Comparison of ENCODE assay signal across 20 cellular contexts in genomic region chr7:74395745-74396311, GRCh38.
"Had no signal": no experiment of that assay in that cellular context is flagged by ENCODE, and none has a peak within 500 bp of the region (broad histone marks: within the 10 kb centered on the region; RNA-seq: fewer than 3 reads in every experiment).

No MANE protein-coding gene starts in this region.

- H3K27me3 Mint-ChIP-seq: naive B cell; stimulated activated naive B cell treated with anti-CD40 and anti-IgM and Interleukin-4, amounts not matched to agents 10 μg/mL and 1 μg/mL and 100 μg/mL, for 72 hours; stimulated activated naive CD8-positive, alpha-beta T cell treated with anti-CD3 and anti-CD28 coated beads, Interleukin-15, amount 100 ng/mL, for 72 hours had no signal

- H2AFZ ChIP-seq: parathyroid adenoma had no signal

- H3K4me1 Mint-ChIP-seq: nephron; stimulated activated naive CD8-positive, alpha-beta T cell treated with anti-CD3 and anti-CD28 coated beads, Interleukin-15, amount 100 ng/mL, for 72 hours had no signal

- H3K27ac ChIP-seq: colonic mucosa, heart left ventricle, parathyroid adenoma, psoas muscle, right lobe of liver, spleen, thoracic aorta, transverse colon had no signal

- H3K9me3 Mint-ChIP-seq: nephron; stimulated activated naive B cell treated with anti-CD40 and anti-IgM and Interleukin-4, amounts not matched to agents 10 μg/mL and 1 μg/mL and 100 μg/mL, for 72 hours; stimulated activated naive CD8-positive, alpha-beta T cell treated with anti-CD3 and anti-CD28 coated beads, Interleukin-15, amount 100 ng/mL, for 72 hours had no signal

- H3K79me2 ChIP-seq: parathyroid adenoma had no signal

- DNase-seq: colonic mucosa; effector CD4-positive, alpha-beta T cell; hippocampal formation; kidney glomerular epithelial cell; mesendoderm; naive B cell; psoas muscle; retina; right lobe of liver; spleen; stimulated activated CD4-positive, alpha-beta T cell treated with anti-CD3 and anti-CD28 coated beads, Interleukin-2, amount 100 ng/mL, for 24 hours; stimulated activated CD4-positive, alpha-beta T cell treated with anti-CD3 and anti-CD28 coated beads, Interleukin-4, amount 100 ng/mL, for 4 hours; stimulated activated naive B cell treated with anti-CD40 and anti-IgM and Interleukin-4, amounts not matched to agents 10 μg/mL and 1 μg/mL and 100 μg/mL, for 72 hours; stimulated activated naive CD8-positive, alpha-beta T cell treated with anti-CD3 and anti-CD28 coated beads, Interleukin-15, amount 100 ng/mL, for 72 hours; transverse colon had no signal

- H3K36me3 ChIP-seq: right lobe of liver had no signal

- H3K4me3 Mint-ChIP-seq: naive B cell; nephron; stimulated activated naive B cell treated with anti-CD40 and anti-IgM and Interleukin-4, amounts not matched to agents 10 μg/mL and 1 μg/mL and 100 μg/mL, for 72 hours; stimulated activated naive CD8-positive, alpha-beta T cell treated with anti-CD3 and anti-CD28 coated beads, Interleukin-15, amount 100 ng/mL, for 72 hours had no signal

- H3K4me1 ChIP-seq: colonic mucosa, parathyroid adenoma, psoas muscle, right lobe of liver had no signal

- H3K27ac Mint-ChIP-seq: nephron; stimulated activated naive B cell treated with anti-CD40 and anti-IgM and Interleukin-4, amounts not matched to agents 10 μg/mL and 1 μg/mL and 100 μg/mL, for 72 hours; stimulated activated naive CD8-positive, alpha-beta T cell treated with anti-CD3 and anti-CD28 coated beads, Interleukin-15, amount 100 ng/mL, for 72 hours had no signal

- H3K36me3 Mint-ChIP-seq: naive B cell had no signal

- ATAC-seq: esophagus mucosa; heart left ventricle; psoas muscle; right lobe of liver; stimulated activated naive B cell treated with anti-CD40 and anti-IgM and Interleukin-4, amounts not matched to agents 10 μg/mL and 1 μg/mL and 100 μg/mL, for 72 hours; stimulated activated naive CD8-positive, alpha-beta T cell treated with anti-CD3 and anti-CD28 coated beads, Interleukin-15, amount 100 ng/mL, for 72 hours had no signal

- H3K27me3 ChIP-seq: colonic mucosa, heart left ventricle, right lobe of liver, spleen, transverse colon had no signal

- H3K9ac ChIP-seq: parathyroid adenoma had no signal

- H3K9me3 ChIP-seq: colonic mucosa, psoas muscle, right lobe of liver, thoracic aorta, transverse colon had no signal

- H3K4me3 ChIP-seq: colonic mucosa, heart left ventricle, psoas muscle, right lobe of liver, spleen, thoracic aorta, transverse colon had no signal
